ENCODE assay signal across 17 cellular contexts in genomic region chr15:79031821-79032220, GRCh38. TPM values are rescaled to one million over a fixed set of nuclear protein-coding genes. Genes with fewer than 3 reads are reported as not detected.
A peak's percentile ranks its signal among the peaks of the same experiment; 100 is the strongest.
DNase-seq lines count a peak whose midpoint lies in the region; ATAC-seq and TF ChIP-seq lines count a peak whose summit lies in the region.
"Had no signal": no experiment of that assay in that cellular context is flagged by ENCODE, and none has a peak within 500 bp of the region (broad histone marks: within the 10 kb centered on the region; RNA-seq: fewer than 3 reads in every experiment).

No MANE protein-coding gene starts in this region.

- DNase-seq in stimulated activated naive CD8-positive, alpha-beta T cell treated with anti-CD3 and anti-CD28 coated beads, Interleukin-15, amount 100 ng/mL, for 72 hours: no peak
- no peak for DNase-seq in stimulated activated naive CD8-positive, alpha-beta T cell treated with anti-CD3 and anti-CD28 coated beads, Interleukin-15, Interleukin-2, amounts not matched to agents 100 U/mL and 50 U/mL, for 24 hours
- no peak for DNase-seq in trophoblast cell
- DNase-seq in upper lobe of right lung: no peak
- no peak for DNase-seq in foreskin melanocyte
- DNase-seq in head of caudate nucleus: no peak
- DNase-seq in mesenteric fat pad (ENCODE audit: low spot score): no peak
- DNase-seq: AML-193; Caco-2; CD4-positive, alpha-beta T cell; GDM1; GOT3; H9 had no signal

- no peak overlapping the region for H2BK12ac ChIP-seq in trophoblast cell (ENCODE audit: low read length)

- no peaks in the 10 kb centered on the region for H3K36me3 ChIP-seq in trophoblast cell (ENCODE audit: control insufficient read depth in 1 of 2, insufficient read depth in 2 of 2, low read length in 2 of 2)
- no peaks in the 10 kb centered on the region for H3K36me3 ChIP-seq in upper lobe of right lung

- no peak overlapping the region for H3K4me2 ChIP-seq in trophoblast cell (ENCODE audit: low read length)
- H3K4me2 ChIP-seq: A549 had no signal

- no peak overlapping the region for H3K4me3 Mint-ChIP-seq in stimulated activated naive CD8-positive, alpha-beta T cell treated with anti-CD3 and anti-CD28 coated beads, Interleukin-15, amount 100 ng/mL, for 72 hours
- H3K4me3 Mint-ChIP-seq: CD4-positive, alpha-beta T cell; H9; IgD-negative memory B cell had no signal

- H3K9ac ChIP-seq in trophoblast cell (ENCODE audit: low read length): no peak overlapping the region

- H2BK120ac ChIP-seq in trophoblast cell (ENCODE audit: insufficient read depth, low read length, poor library complexity): no peak overlapping the region

- H2BK5ac ChIP-seq in trophoblast cell (ENCODE audit: low read depth, low read length, poor library complexity): no peak overlapping the region

- no peak overlapping the region for H2AK5ac ChIP-seq in trophoblast cell (ENCODE audit: low read length)

- no peak overlapping the region for H4K12ac ChIP-seq in trophoblast cell (ENCODE audit: low read depth, low read length)

- H3K27me3 ChIP-seq in trophoblast cell (ENCODE audit: insufficient read depth, low read length): no peaks in the 10 kb centered on the region
- H3K27me3 ChIP-seq in upper lobe of right lung: no peaks in the 10 kb centered on the region

- H3K4me1 Mint-ChIP-seq in stimulated activated naive CD8-positive, alpha-beta T cell treated with anti-CD3 and anti-CD28 coated beads, Interleukin-15, amount 100 ng/mL, for 72 hours: no peaks in the 10 kb centered on the region

- H2AFZ ChIP-seq in trophoblast cell (ENCODE audit: insufficient read depth, low read length, poor library complexity): no peak overlapping the region

- no peak overlapping the region for H3K27ac ChIP-seq in trophoblast cell (ENCODE audit: low read depth, low read length)
- H3K27ac ChIP-seq in upper lobe of right lung: no peak overlapping the region
- H3K27ac ChIP-seq: 22Rv1, A549, C4-2B had no signal

- no peak overlapping the region for H3K23ac ChIP-seq in trophoblast cell (ENCODE audit: low read length)

- H3K79me2 ChIP-seq in trophoblast cell (ENCODE audit: control insufficient read depth, insufficient read depth, low read length, poor library complexity): no peaks in the 10 kb centered on the region

- peak overlapping the region; percentile 3 for H4K91ac ChIP-seq in trophoblast cell (ENCODE audit: low read depth, low read length)

- no peak overlapping the region for H3K18ac ChIP-seq in trophoblast cell (ENCODE audit: low read length)

- no peak overlapping the region for H3K14ac ChIP-seq in trophoblast cell (ENCODE audit: low read length)

- H3K4me1 ChIP-seq in trophoblast cell (ENCODE audit: control insufficient read depth in 1 of 2, insufficient read depth in 2 of 2, low read length in 2 of 2): peaks cover 10 to 17% of the 10 kb centered on the region in 2 experiments
- H3K4me1 ChIP-seq in upper lobe of right lung: no peaks in the 10 kb centered on the region
- H3K4me1 ChIP-seq: A549, Caco-2 had no signal

- no peak overlapping the region for H3K4ac ChIP-seq in trophoblast cell (ENCODE audit: low read depth, low read length)

- WGBS in trophoblast cell (ENCODE audit: extremely low coverage, insufficient coverage, insufficient read length): no CpG with 5 or more reads among the region's 12 CpGs

- intact Hi-C loops in upper lobe of right lung (cut with DNase I) (no loop called here), head of caudate nucleus (cut with DNase I) (no loop called here)

- H3K27ac Mint-ChIP-seq in stimulated activated naive CD8-positive, alpha-beta T cell treated with anti-CD3 and anti-CD28 coated beads, Interleukin-15, amount 100 ng/mL, for 72 hours: no peak overlapping the region
- H3K27ac Mint-ChIP-seq: CD4-positive, alpha-beta T cell; H9; IgD-negative memory B cell had no signal

- H3K9me3 ChIP-seq in trophoblast cell (ENCODE audit: insufficient read depth, low read depth, low read length): peaks cover 3% of the 10 kb centered on the region
- H3K9me3 ChIP-seq in upper lobe of right lung: no peaks in the 10 kb centered on the region
- H3K9me3 ChIP-seq: Caco-2 had no signal

- ATAC-seq in stimulated activated naive CD8-positive, alpha-beta T cell treated with anti-CD3 and anti-CD28 coated beads, Interleukin-15, amount 100 ng/mL, for 72 hours: peak; percentile 27
- no peak for ATAC-seq in stimulated activated naive CD8-positive, alpha-beta T cell treated with anti-CD3 and anti-CD28 coated beads, Interleukin-15, Interleukin-2, amounts not matched to agents 100 U/mL and 50 U/mL, for 24 hours
- peak; percentile 3 for ATAC-seq in upper lobe of right lung
- ATAC-seq: A549 had no signal

- no peak overlapping the region for H3K4me3 ChIP-seq in trophoblast cell (ENCODE audit: low read depth, low read length)
- H3K4me3 ChIP-seq in upper lobe of right lung: no peak overlapping the region
- H3K4me3 ChIP-seq: A549 had no signal

- no peak overlapping the region for H4K8ac ChIP-seq in trophoblast cell (ENCODE audit: low read depth, low read length)

- peaks cover 21% of the 10 kb centered on the region for H3K27me3 Mint-ChIP-seq in stimulated activated naive CD8-positive, alpha-beta T cell treated with anti-CD3 and anti-CD28 coated beads, Interleukin-15, amount 100 ng/mL, for 72 hours

- H3K79me1 ChIP-seq in trophoblast cell (ENCODE audit: low read length): no peaks in the 10 kb centered on the region

- TF ChIP-seq CTCF in upper lobe of right lung (IDR thresholded peaks at IDR 0.05): no peak

- H3K9me3 Mint-ChIP-seq in stimulated activated naive CD8-positive, alpha-beta T cell treated with anti-CD3 and anti-CD28 coated beads, Interleukin-15, amount 100 ng/mL, for 72 hours: no peaks in the 10 kb centered on the region
- H3K9me3 Mint-ChIP-seq: CD4-positive, alpha-beta T cell; IgD-negative memory B cell had no signal

RNA-seq across cellular contexts. Expression of gene RASGRF1, which starts 58.8 kb away (rescaled TPM):
- polyA plus RNA-seq in trophoblast cell (2013): 3.5 and 4.0 TPM in 2 replicates
- total RNA-seq in upper lobe of right lung (105 TPM), mesenteric fat pad (not detected)
- total RNA-seq: CD4-positive, alpha-beta T cell had no signal

Comparison
In these comparisons a context has a peak if more than half of its experiments do, and no peak if none do; other contexts are left out.
1. RNA of gene RASGRF1, which starts 58.8 kb away (total RNA-seq): 105 TPM in upper lobe of right lung (single experiment); not detected in mesenteric fat pad (single experiment); every median in the first group is over 100 times any median in the second.